28 cellular contexts compared by ENCODE assay signal in the genomic region with DNA sequence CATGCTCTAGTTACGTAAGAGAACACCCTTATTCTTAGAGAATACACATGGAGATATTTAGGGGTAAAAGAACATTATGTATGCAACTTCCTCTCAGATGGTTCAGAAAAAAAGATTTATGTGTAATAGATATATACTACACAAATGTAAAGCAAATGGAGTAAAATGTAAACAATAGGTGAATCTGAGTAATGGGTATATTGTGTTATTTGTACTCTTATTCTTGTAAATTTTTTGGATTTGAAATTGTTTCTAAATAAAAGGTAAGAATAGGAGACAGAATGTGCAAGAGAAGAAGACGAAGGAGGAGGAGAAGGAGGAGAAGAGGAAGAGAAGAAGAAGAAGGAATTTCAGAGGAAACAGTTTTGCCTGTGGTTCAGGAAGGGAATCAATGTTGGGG.
"Had no signal": no experiment of that assay in that cellular context is flagged by ENCODE, and none has a peak within 500 bp of the region (broad histone marks: within the 10 kb centered on the region; RNA-seq: fewer than 3 reads in every experiment).

No MANE protein-coding gene starts in this region.

- FAIRE-seq: endometrium, islet of Langerhans, keratinocyte had no signal

- H3K27ac ChIP-seq: epithelial cell of prostate, esophagus squamous epithelium, gastrocnemius medialis, heart right ventricle, left lung, lower lobe of right lung had no signal

- H3K27me3 ChIP-seq: esophagus squamous epithelium, gastrocnemius medialis, heart right ventricle, left lung had no signal

- ATAC-seq: effector memory CD8-positive, alpha-beta T cell; esophagus mucosa; gastrocnemius medialis; heart right ventricle; left cardiac atrium; left lung; left ventricle myocardium superior; lower lobe of right lung; mucosa of descending colon; naive thymus-derived CD8-positive, alpha-beta T cell had no signal

- H3K4me3 Mint-ChIP-seq: dendritic cell treated with granulocyte-macrophage colony-stimulating factor and Interleukin-4, amounts not matched to agents 40 ng/mL and 50 ng/mL, for 4 days; effector memory CD8-positive, alpha-beta T cell; endodermal cell; mesothelial cell of epicardium; naive B cell; naive thymus-derived CD8-positive, alpha-beta T cell had no signal

- H3K36me3 ChIP-seq: esophagus squamous epithelium, gastrocnemius medialis, heart right ventricle, left lung, lower lobe of right lung had no signal

- H3K27me3 Mint-ChIP-seq: dendritic cell treated with granulocyte-macrophage colony-stimulating factor and Interleukin-4, amounts not matched to agents 40 ng/mL and 50 ng/mL, for 4 days; effector memory CD8-positive, alpha-beta T cell; naive B cell had no signal

- H3K4me3 ChIP-seq: esophagus squamous epithelium, gastrocnemius medialis, heart right ventricle, left lung, lower lobe of right lung, mucosa of descending colon had no signal

- H3K9me3 ChIP-seq: esophagus squamous epithelium, gastrocnemius medialis, heart right ventricle, left lung, lower lobe of right lung, mucosa of descending colon had no signal

- H3K4me1 Mint-ChIP-seq: naive B cell; naive thymus-derived CD8-positive, alpha-beta T cell had no signal

- H3K4me1 ChIP-seq: esophagus squamous epithelium, gastrocnemius medialis, heart right ventricle, left lung, lower lobe of right lung had no signal

- DNase-seq: cortex of kidney; effector CD8-positive, alpha-beta T cell; effector memory CD8-positive, alpha-beta T cell; endodermal cell; erythroblast; esophagus squamous epithelium; foreskin fibroblast; foreskin melanocyte; gastrocnemius medialis; glutamatergic neuron; head of caudate nucleus; heart right ventricle; hippocampal formation; left cardiac atrium; left lung; left ventricle myocardium superior; lower lobe of right lung; mesenchymal stem cell; mucosa of descending colon; naive B cell; naive thymus-derived CD8-positive, alpha-beta T cell had no signal

- H3K36me3 Mint-ChIP-seq: naive B cell; naive thymus-derived CD8-positive, alpha-beta T cell had no signal

- H3K27ac Mint-ChIP-seq: dendritic cell treated with granulocyte-macrophage colony-stimulating factor and Interleukin-4, amounts not matched to agents 40 ng/mL and 50 ng/mL, for 4 days; effector memory CD8-positive, alpha-beta T cell; endodermal cell; mesothelial cell of epicardium; naive thymus-derived CD8-positive, alpha-beta T cell had no signal

- H3K9me3 Mint-ChIP-seq: dendritic cell treated with granulocyte-macrophage colony-stimulating factor and Interleukin-4, amounts not matched to agents 40 ng/mL and 50 ng/mL, for 4 days; effector memory CD8-positive, alpha-beta T cell; endodermal cell; naive B cell; naive thymus-derived CD8-positive, alpha-beta T cell had no signal
